Comparison of ENCODE assay signal across 10 cellular contexts in the genomic region with DNA sequence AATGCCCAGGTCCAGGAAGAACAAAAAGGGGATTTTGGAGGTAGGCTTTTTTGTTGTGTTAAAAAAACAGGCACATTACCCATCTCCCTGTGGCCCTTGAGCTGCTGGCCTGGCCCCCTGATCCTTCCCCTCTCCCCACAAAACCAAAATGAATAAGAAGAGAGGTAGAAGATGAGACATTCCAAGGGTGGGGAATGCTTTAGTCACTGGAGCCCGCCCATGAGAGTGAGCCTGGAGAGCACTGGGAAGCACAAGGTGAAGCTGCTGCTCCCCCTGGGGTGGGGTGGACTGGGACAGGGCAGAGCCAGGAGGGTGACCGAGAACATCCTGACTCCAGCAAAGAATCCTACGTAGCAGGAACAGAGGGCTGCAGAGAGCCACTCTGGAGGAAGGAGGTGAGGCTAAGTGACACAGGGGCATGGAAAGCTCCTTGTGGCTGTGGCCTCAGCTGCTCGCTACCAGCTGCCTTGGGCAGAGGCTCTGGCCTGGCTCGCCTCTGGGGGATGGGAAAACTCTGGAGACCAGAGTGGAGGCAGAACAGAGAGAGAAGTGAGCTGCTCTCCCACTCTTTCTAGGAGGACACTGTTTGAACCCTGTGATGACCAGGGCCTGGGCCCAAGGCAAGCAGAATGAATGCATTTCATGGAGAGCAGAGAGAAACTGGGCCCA. TPM values are rescaled to one million over a fixed set of nuclear protein-coding genes. Genes with fewer than 3 reads are reported as not detected.
A peak's percentile ranks its signal among the peaks of the same experiment; 100 is the strongest.
DNase-seq lines count a peak whose midpoint lies in the region; ATAC-seq and TF ChIP-seq lines count a peak whose summit lies in the region.
"Had no signal": no experiment of that assay in that cellular context is flagged by ENCODE, and none has a peak within 500 bp of the region (broad histone marks: within the 10 kb centered on the region; RNA-seq: fewer than 3 reads in every experiment).

No MANE protein-coding gene starts in this region.

- peak overlapping the region; percentile 87 for H3K27ac Mint-ChIP-seq in CD4-positive, alpha-beta T cell
- H3K27ac Mint-ChIP-seq in naive thymus-derived CD4-positive, alpha-beta T cell: peak overlapping the region; percentile 86 to 98 (median 94)

- H3K4me1 ChIP-seq in body of pancreas: peaks cover 5% of the 10 kb centered on the region
- H3K4me1 ChIP-seq in naive thymus-derived CD4-positive, alpha-beta T cell (ENCODE audit: control insufficient read depth in 2 of 2, insufficient read depth in 2 of 2, low read length in 2 of 2): peaks cover 0 to 8% of the 10 kb centered on the region in 2 donors
- H3K4me1 ChIP-seq: gastroesophageal sphincter had no signal

- H3K4me3 ChIP-seq in body of pancreas (no peak overlapping the region), dorsolateral prefrontal cortex (peak overlapping the region in 14 of 59 donors; percentile 1 to 56 (median 30))
- H3K4me3 ChIP-seq in naive thymus-derived CD4-positive, alpha-beta T cell (ENCODE audit: low read length): no peak overlapping the region

- 92 to 98% methylated on average over 5 of the region's 5 CpGs for WGBS in body of pancreas, 2 donors

- no peak for TF ChIP-seq CTCF in CD4-positive, alpha-beta T cell (IDR thresholded peaks at IDR 0.05)
- TF ChIP-seq CTCF in body of pancreas (IDR thresholded peaks at IDR 0.05): no peak
- TF ChIP-seq CTCF in dorsolateral prefrontal cortex (IDR thresholded peaks at IDR 0.05 in 54 of 56, conservative IDR thresholded peaks at IDR 0.05 in 2 of 56; ENCODE audit: low read depth in 1 of 56, partially characterized antibody in 56 of 56): no peak

- H3K4me1 Mint-ChIP-seq in CD4-positive, alpha-beta T cell (ENCODE audit: low read depth): peaks cover 20% of the 10 kb centered on the region
- H3K4me1 Mint-ChIP-seq in naive thymus-derived CD4-positive, alpha-beta T cell: peaks cover 5 to 22% (median 17%) of the 10 kb centered on the region in 7 donors

- no peak for ATAC-seq in CD4-positive, alpha-beta T cell (ENCODE audit: poor library complexity)
- ATAC-seq in HG03159 (IDR thresholded peaks at IDR 0.05; ENCODE audit: unreplicated experiment) (peak; percentile 15), body of pancreas (peak; percentile 24), GM18519 (IDR thresholded peaks at IDR 0.05; ENCODE audit: low FRiP score, unreplicated experiment) (no peak)
- ATAC-seq in naive thymus-derived CD4-positive, alpha-beta T cell: no peak
- ATAC-seq: gastroesophageal sphincter had no signal

- no peaks in the 10 kb centered on the region for H3K9me3 Mint-ChIP-seq in CD4-positive, alpha-beta T cell
- peaks cover 0 to 5% (median 0%) of the 10 kb centered on the region in 11 donors for H3K9me3 Mint-ChIP-seq in naive thymus-derived CD4-positive, alpha-beta T cell

- no peaks in the 10 kb centered on the region for H3K9me3 ChIP-seq in CD4-positive, alpha-beta T cell (ENCODE audit: control insufficient read depth, low read length)
- no peaks in the 10 kb centered on the region for H3K9me3 ChIP-seq in body of pancreas
- peaks cover 0 to 4% (median 0%) of the 10 kb centered on the region in 3 experiments for H3K9me3 ChIP-seq in naive thymus-derived CD4-positive, alpha-beta T cell (ENCODE audit: control insufficient read depth in 2 of 3, low read length in 3 of 3)
- H3K9me3 ChIP-seq: gastroesophageal sphincter had no signal

- H3K27me3 Mint-ChIP-seq in CD4-positive, alpha-beta T cell: no peaks in the 10 kb centered on the region
- H3K27me3 Mint-ChIP-seq in naive thymus-derived CD4-positive, alpha-beta T cell: no peaks in the 10 kb centered on the region

- POLR2A ChIA-PET in CD4-positive, alpha-beta T cell (lab: Charles Lee): interaction anchor here (0.8 to 2.9 kb wide), 8 partner anchors 15 to 350 kb away, joined by 3 to 47 read pairs (median 4); a partner anchor contains a TSS
- POLR2A ChIA-PET in naive thymus-derived CD4-positive, alpha-beta T cell (lab: Charles Lee): interaction anchor here (0.5 to 4.4 kb wide), 9 partner anchors 11 to 445 kb away, joined by 3 to 26 read pairs (median 5); a partner anchor contains a TSS

- CTCF ChIA-PET in CD4-positive, alpha-beta T cell (lab: Charles Lee): interaction anchor here (1.1 to 3.2 kb wide), 6 partner anchors 10 to 445 kb away, joined by 3 to 13 read pairs (median 4); a partner anchor contains a TSS
- CTCF ChIA-PET in naive thymus-derived CD4-positive, alpha-beta T cell (lab: Charles Lee): interaction anchor here (0.6 to 5.1 kb wide), 16 partner anchors 10 to 448 kb away, joined by 3 to 65 read pairs (median 4); a partner anchor contains a TSS

- TF ChIP-seq POLR2A in body of pancreas (IDR thresholded peaks at IDR 0.05): no peak

- peaks cover 33% of the 10 kb centered on the region for H3K36me3 Mint-ChIP-seq in CD4-positive, alpha-beta T cell (ENCODE audit: low read depth)
- peaks cover 11 to 42% (median 20%) of the 10 kb centered on the region in 5 donors for H3K36me3 Mint-ChIP-seq in naive thymus-derived CD4-positive, alpha-beta T cell

- no peaks in the 10 kb centered on the region for H3K27me3 ChIP-seq in CD4-positive, alpha-beta T cell (ENCODE audit: control insufficient read depth, insufficient read depth, low read length)
- H3K27me3 ChIP-seq in body of pancreas: no peaks in the 10 kb centered on the region
- H3K27me3 ChIP-seq in naive thymus-derived CD4-positive, alpha-beta T cell (ENCODE audit: control insufficient read depth in 2 of 2, insufficient read depth in 2 of 2, low read length in 2 of 2): no peaks in the 10 kb centered on the region
- H3K27me3 ChIP-seq in dorsolateral prefrontal cortex: no peaks in the 10 kb centered on the region
- H3K27me3 ChIP-seq: gastroesophageal sphincter had no signal

- intact Hi-C loops in CD4-positive, alpha-beta T cell (cut with DNase I, micrococcal nuclease): loop anchor here (1.0 to 5.0 kb wide), 6 partner anchors 15 to 445 kb away; a partner anchor contains a TSS
- intact Hi-C loops in body of pancreas (cut with DNase I): no loop called here
- intact Hi-C loops in naive thymus-derived CD4-positive, alpha-beta T cell (cut with micrococcal nuclease): loop anchor here (1.0 to 5.0 kb wide), 9 partner anchors 16 to 727 kb away; a partner anchor contains a TSS
- intact Hi-C loops in dorsolateral prefrontal cortex (cut with DNase I): loop anchor here (2.0 to 5.0 kb wide), 2 partner anchors 349 to 351 kb away; no protein-coding TSS in a partner anchor

- peak overlapping the region; percentile 81 for H3K4me3 Mint-ChIP-seq in CD4-positive, alpha-beta T cell
- peak overlapping the region in 5 of 10 donors; percentile 61 to 85 (median 75) for H3K4me3 Mint-ChIP-seq in naive thymus-derived CD4-positive, alpha-beta T cell

- no peaks in the 10 kb centered on the region for H3K36me3 ChIP-seq in body of pancreas (replicated peaks in 1 of 2; ENCODE audit: insufficient read depth in 1 of 2, low read depth in 2 of 2)
- no peaks in the 10 kb centered on the region for H3K36me3 ChIP-seq in naive thymus-derived CD4-positive, alpha-beta T cell (ENCODE audit: control insufficient read depth in 2 of 3, insufficient read depth in 3 of 3, low read length in 3 of 3)

- no peak overlapping the region for H3K27ac ChIP-seq in CD4-positive, alpha-beta T cell (ENCODE audit: low read depth, low read length)
- peak overlapping the region in 1 of 4 donors; percentile 51 for H3K27ac ChIP-seq in body of pancreas
- H3K27ac ChIP-seq in naive thymus-derived CD4-positive, alpha-beta T cell (ENCODE audit: low read depth, low read length): no peak overlapping the region
- H3K27ac ChIP-seq in dorsolateral prefrontal cortex: peak overlapping the region in 8 of 59 donors; percentile 6 to 62 (median 36)
- H3K27ac ChIP-seq: gastroesophageal sphincter had no signal

- no peak for DNase-seq in CD4-positive, alpha-beta T cell
- no peak for DNase-seq in body of pancreas
- no peak for DNase-seq in naive thymus-derived CD4-positive, alpha-beta T cell
- no peak for DNase-seq in foreskin melanocyte
- no peak for DNase-seq in dorsolateral prefrontal cortex
- DNase-seq in NCI-H2227 (lab: John Stamatoyannopoulos, UW; ENCODE audit: unreplicated experiment): no peak
- DNase-seq: NCI-H524 treated with DMSO at 0.1 percent for 48 hours had no signal

RNA-seq across cellular contexts. Expression of a gene that starts 48.3 kb away (rescaled TPM):
- 10 to 100 TPM in 1 of 2 experiments, 1 to 10 TPM in 1; 9.1 to 12.2 TPM for total RNA-seq in CD4-positive, alpha-beta T cell
- 10 to 100 TPM; 57.6 to 66.9 TPM for total RNA-seq in body of pancreas
- 10 to 100 TPM in 4 of 5 experiments, 1 to 10 TPM in 1; 6.5 to 20.2 (median 12.4) TPM for total RNA-seq in naive thymus-derived CD4-positive, alpha-beta T cell
- polyA plus RNA-seq in naive thymus-derived CD4-positive, alpha-beta T cell: 10 to 100 TPM; 16.8 to 21.1 TPM
- 10 to 100 TPM; 19.0 to 54.4 (median 33.0) TPM for total RNA-seq in dorsolateral prefrontal cortex

Comparison
In these comparisons a context has a peak if more than half of its experiments do, and no peak if none do; other contexts are left out.
1. ATAC-seq: peak in HG03159 (single experiment) and body of pancreas (single experiment); none in CD4-positive, alpha-beta T cell (single experiment), naive thymus-derived CD4-positive, alpha-beta T cell (single experiment) and GM18519 (single experiment).